In genomic region chr2:74502147-74502719, GRCh38 we compare ENCODE assay signal across 8 cellular contexts. TPM values are rescaled to one million over a fixed set of nuclear protein-coding genes. Genes with fewer than 3 reads are reported as not detected.
DNase-seq lines count a peak whose midpoint lies in the region; ATAC-seq and TF ChIP-seq lines count a peak whose summit lies in the region.

No MANE protein-coding gene starts in this region.

- H3K27ac ChIP-seq in Panc1 (ENCODE audit: low read length): peak overlapping the region; percentile 98
- no peak overlapping the region for H3K27ac ChIP-seq in ovary
- no peak overlapping the region for H3K27ac ChIP-seq in PC-9

- H3K27me3 ChIP-seq in Panc1 (ENCODE audit: control insufficient read depth, insufficient read depth, low read length) (no peaks in the 10 kb centered on the region), ovary (no peaks in the 10 kb centered on the region), PC-9 (ENCODE audit: insufficient read depth, low read depth) (no peaks in the 10 kb centered on the region)

- H3K9me3 Mint-ChIP-seq in Calu3 (ENCODE audit: low read depth, unreplicated experiment): no peaks in the 10 kb centered on the region

- H3K27me3 Mint-ChIP-seq in Calu3 (ENCODE audit: unreplicated experiment): peaks cover 15% of the 10 kb centered on the region

- H3K4me3 ChIP-seq in Panc1 (ENCODE audit: low read depth in 2 of 2, low read length in 2 of 2): peak overlapping the region; percentile 86 to 94
- H3K4me3 ChIP-seq in fibroblast of mammary gland (ENCODE audit: control insufficient read depth, low read depth, low read length): peak overlapping the region; percentile 63
- peak overlapping the region; percentile 34 for H3K4me3 ChIP-seq in ovary
- H3K4me3 ChIP-seq in PC-9: no peak overlapping the region

- ATAC-seq in Panc1 (no peak), GM18870 (IDR thresholded peaks at IDR 0.05; ENCODE audit: unreplicated experiment) (no peak)

- no peaks in the 10 kb centered on the region for H3K9me2 ChIP-seq in PC-9 (ENCODE audit: insufficient read depth)

- 18 to 24% (median 23%) methylated on average over 32 of the region's 32 CpGs for WGBS in ovary, 3 donors

- H3F3A ChIP-seq in PC-9 (ENCODE audit: insufficient read depth, low read depth): peaks cover 35% of the 10 kb centered on the region; the same call in 1 of the 2 replicates

- H3K4me1 ChIP-seq in Panc1 (ENCODE audit: control insufficient read depth, insufficient read depth, low read length) (peaks cover 55% of the 10 kb centered on the region), ovary (ENCODE audit: insufficient read depth) (peaks cover 6% of the 10 kb centered on the region), PC-9 (replicated peaks; ENCODE audit: insufficient read depth) (peaks cover 31% of the 10 kb centered on the region)

- H3K36me3 ChIP-seq in Panc1 (ENCODE audit: control insufficient read depth, insufficient read depth, low read length): no peaks in the 10 kb centered on the region; the same call in 1 of the 2 replicates
- H3K36me3 ChIP-seq in ovary: no peaks in the 10 kb centered on the region
- H3K36me3 ChIP-seq in PC-9 (ENCODE audit: low read depth): 0 out of 2 replicates have a peak, but pooled peaks cover 10% of the 10 kb centered on the region

- peaks cover 29% of the 10 kb centered on the region for H3K79me2 ChIP-seq in PC-9 (ENCODE audit: low read depth)

- H3K9me3 ChIP-seq in Panc1 (ENCODE audit: control insufficient read depth, insufficient read depth, low read depth, low read length): no peaks in the 10 kb centered on the region
- H3K9me3 ChIP-seq in ovary: no peaks in the 10 kb centered on the region
- no peaks in the 10 kb centered on the region for H3K9me3 ChIP-seq in PC-9 (ENCODE audit: insufficient read depth, low read depth)

- CTCF ChIA-PET in Calu3 (lab: Charles Lee) (no interaction called here), Panc1 (lab: Charles Lee) (interaction anchor here (0.9 kb wide), 1 partner anchor 84 kb away, joined by 3 read pairs; no protein-coding TSS in a partner anchor), PC-9 (lab: Charles Lee) (no interaction called here)

- POLR2A ChIA-PET in Panc1 (lab: Charles Lee) (no interaction called here), PC-9 (lab: Charles Lee; ENCODE audit: unreplicated experiment) (no interaction called here)

- H3K4me1 Mint-ChIP-seq in Calu3 (ENCODE audit: low read depth, unreplicated experiment): peaks cover 43% of the 10 kb centered on the region

- no TSS peak for BruUV-seq in Calu3 (replicated peaks; lab: Mats Ljungman, UMichigan)
- BruUV-seq in Panc1 (replicated peaks; lab: Mats Ljungman, UMichigan): no TSS peak
- BruUV-seq in PC-9 (replicated peaks; lab: Mats Ljungman, UMichigan): no TSS peak

- DNase-seq in Calu3 (peak; percentile 35), Panc1 (ENCODE audit: low read depth, low spot score) (no peak), fibroblast of mammary gland (ENCODE audit: low read depth) (no peak), ovary (no peak), PC-9 (no peak)
- DNase-seq in activated CD4-positive, CD25-positive, alpha-beta regulatory T cell treated with anti-CD3 and anti-CD28 coated beads, Interleukin-2, amount 50 U/mL, for 72 hours: no peak
- DNase-seq in activated effector memory CD4-positive, alpha-beta T cell treated with anti-CD3 and anti-CD28 coated beads, Interleukin-2, amount 50 U/mL, for 16 hours: no peak

- H3K4me3 Mint-ChIP-seq in Calu3 (ENCODE audit: low read depth, unreplicated experiment): peak overlapping the region; percentile 84

- TF ChIP-seq CTCF in Calu3 (IDR thresholded peaks at IDR 0.05; ENCODE audit: unreplicated experiment): no peak
- no peak for TF ChIP-seq CTCF in Panc1 (IDR thresholded peaks at IDR 0.05)
- TF ChIP-seq CTCF in fibroblast of mammary gland (conservative IDR thresholded peaks at IDR 0.05; ENCODE audit: control insufficient read depth, insufficient read depth, low read depth, low read length): no peak
- TF ChIP-seq CTCF in ovary (IDR thresholded peaks at IDR 0.05): no peak
- TF ChIP-seq CTCF in PC-9 (conservative IDR thresholded peaks at IDR 0.05): no peak

- H2AFZ ChIP-seq in PC-9: no peak overlapping the region

- intact Hi-C loops in Calu3 (cut with micrococcal nuclease; ENCODE audit: unreplicated experiment): no loop called here
- intact Hi-C loops in Panc1 (cut with micrococcal nuclease; ENCODE audit: unreplicated experiment): loop anchor here (10.0 kb wide), 1 partner anchor 83 kb away; no protein-coding TSS in a partner anchor
- intact Hi-C loops in ovary (cut with DNase I): loop anchor here in 1 of 4 donors (10.0 kb wide), 1 partner anchor 83 kb away; no protein-coding TSS in a partner anchor
- intact Hi-C loops in PC-9 (cut with micrococcal nuclease; ENCODE audit: unreplicated experiment): loop anchor here (10.0 kb wide), 1 partner anchor 343 kb away; no protein-coding TSS in a partner anchor

- H3K27ac Mint-ChIP-seq in Calu3 (ENCODE audit: unreplicated experiment): peak overlapping the region; percentile 13

- H3K4me2 ChIP-seq in PC-9: no peak overlapping the region

- no peak for TF ChIP-seq EP300 in ovary (IDR thresholded peaks at IDR 0.05)

- no peak for TF ChIP-seq POLR2A in ovary (IDR thresholded peaks at IDR 0.05)

- no peaks in the 10 kb centered on the region for H4K20me1 ChIP-seq in PC-9 (ENCODE audit: insufficient read depth)

- H3K36me3 Mint-ChIP-seq in Calu3 (ENCODE audit: insufficient read depth, unreplicated experiment): peaks cover 67% of the 10 kb centered on the region

- in situ Hi-C loops in Panc1 (cut with HindIII; ENCODE audit: low pct_unique_long_range_greater_than_20kb, low sequenced_read_pairs): no loop called here

RNA-seq across cellular contexts. Expression of gene LBX2, which starts 2.8 kb away (rescaled TPM):
- total RNA-seq in Calu3 (2022): 3.0 and 3.5 TPM in 2 replicates
- 9.6 TPM for total RNA-seq in Panc1 (2021; ENCODE audit: unreplicated experiment)
- 13.6 TPM for polyA plus RNA-seq in Panc1 (2012; ENCODE audit: insufficient read length)
- 1 to 10 TPM in 1 of 7 donors, under 1 TPM in 3, not detected in 3; 0.15 to 1.2 (median 0.28) TPM for total RNA-seq in ovary
- polyA plus RNA-seq in ovary: under 1 TPM in 1 of 2 donors, not detected in 1; 0.15 TPM
- 0.76 and 2.0 TPM in 2 replicates for total RNA-seq in PC-9 (2021)

RNA-seq across cellular contexts. Expression of gene PCGF1, which starts 5.3 kb away (rescaled TPM):
- total RNA-seq in Calu3 (2022) (25.9 TPM in 2 replicates), Panc1 (2021; ENCODE audit: unreplicated experiment) (36.8 TPM), ovary (10 to 100 TPM in 5 of 7 donors, 1 to 10 TPM in 2; 9.3 to 24.3 (median 12.2) TPM), PC-9 (2021) (24.9 and 31.3 TPM in 2 replicates)
- polyA plus RNA-seq in Panc1 (2012; ENCODE audit: insufficient read length): 27.7 TPM
- polyA plus RNA-seq in ovary: 10 to 100 TPM; 14.9 to 23.4 TPM

RNA-seq across cellular contexts. Expression of gene TLX2, which starts 12.0 kb away (rescaled TPM):
- total RNA-seq in Calu3 (2022) (not detected in 2 replicates), Panc1 (2021; ENCODE audit: unreplicated experiment) (not detected), ovary (not detected), PC-9 (2021) (3.1 and 3.8 TPM in 2 replicates)
- polyA plus RNA-seq in Panc1 (2012; ENCODE audit: insufficient read length): 0.17 TPM
- polyA plus RNA-seq in ovary: not detected

RNA-seq across cellular contexts. Expression of gene TTC31, which starts 19.4 kb away (rescaled TPM):
- 26.2 and 32.9 TPM in 2 replicates for total RNA-seq in Calu3 (2022)
- 38.7 TPM for total RNA-seq in Panc1 (2021; ENCODE audit: unreplicated experiment)
- 36.1 TPM for polyA plus RNA-seq in Panc1 (2012; ENCODE audit: insufficient read length)
- 10 to 100 TPM; 15.1 to 21.7 (median 15.7) TPM for total RNA-seq in ovary
- polyA plus RNA-seq in ovary: 10 to 100 TPM; 12.9 to 18.0 TPM
- 20.1 and 21.8 TPM in 2 replicates for total RNA-seq in PC-9 (2021)

RNA-seq across cellular contexts. Expression of gene CCDC142, which starts 19.4 kb away (rescaled TPM):
- total RNA-seq in Calu3 (2022) (29.9 and 30.4 TPM in 2 replicates), Panc1 (2021; ENCODE audit: unreplicated experiment) (24.2 TPM), ovary (10 to 100 TPM; 13.1 to 31.1 (median 23.4) TPM), PC-9 (2021) (16.8 and 19.8 TPM in 2 replicates)
- 13.1 TPM for polyA plus RNA-seq in Panc1 (2012; ENCODE audit: insufficient read length)
- 1 to 10 TPM; 3.7 to 8.7 TPM for polyA plus RNA-seq in ovary
